ENCODE assay signal across 1 cellular context in genomic region chr1:106937104-106937503, GRCh38.
TF ChIP-seq lines count a peak whose summit lies in the region.

No MANE protein-coding gene starts in this region.

TF ChIP-seq in SK-N-SH, 30 proteins besides CTCF, POLR2A, EP300 and RAD21 (continued from another document):
- TF ChIP-seq, protein P1, sequence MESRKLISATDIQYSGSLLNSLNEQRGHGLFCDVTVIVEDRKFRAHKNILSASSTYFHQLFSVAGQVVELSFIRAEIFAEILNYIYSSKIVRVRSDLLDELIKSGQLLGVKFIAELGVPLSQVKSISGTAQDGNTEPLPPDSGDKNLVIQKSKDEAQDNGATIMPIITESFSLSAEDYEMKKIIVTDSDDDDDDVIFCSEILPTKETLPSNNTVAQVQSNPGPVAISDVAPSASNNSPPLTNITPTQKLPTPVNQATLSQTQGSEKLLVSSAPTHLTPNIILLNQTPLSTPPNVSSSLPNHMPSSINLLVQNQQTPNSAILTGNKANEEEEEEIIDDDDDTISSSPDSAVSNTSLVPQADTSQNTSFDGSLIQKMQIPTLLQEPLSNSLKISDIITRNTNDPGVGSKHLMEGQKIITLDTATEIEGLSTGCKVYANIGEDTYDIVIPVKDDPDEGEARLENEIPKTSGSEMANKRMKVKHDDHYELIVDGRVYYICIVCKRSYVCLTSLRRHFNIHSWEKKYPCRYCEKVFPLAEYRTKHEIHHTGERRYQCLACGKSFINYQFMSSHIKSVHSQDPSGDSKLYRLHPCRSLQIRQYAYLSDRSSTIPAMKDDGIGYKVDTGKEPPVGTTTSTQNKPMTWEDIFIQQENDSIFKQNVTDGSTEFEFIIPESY (IDR thresholded peaks at IDR 0.05; ENCODE audit: borderline replicate concordance, low read depth), result no peak
- TF ChIP-seq RCOR1 (IDR thresholded peaks at IDR 0.05; ENCODE audit: low read length) (no peak), FOSL2 (IDR thresholded peaks at IDR 0.05; ENCODE audit: borderline replicate concordance, low read depth) (peak; percentile 60; the same call in 1 of the 2 replicates), JUND (IDR thresholded peaks at IDR 0.05) (peak; percentile 17; the same call in 1 of the 2 replicates), EZH2phosphoT487 (IDR thresholded peaks at IDR 0.05; ENCODE audit: borderline replicate concordance, low read depth) (no peak), RXRA (IDR thresholded peaks at IDR 0.05; ENCODE audit: borderline replicate concordance, low read depth) (0 out of 2 replicates have a peak, but pooled peaks have one; percentile 9), SMC3 (IDR thresholded peaks at IDR 0.05; ENCODE audit: low read depth, low read length) (no peak)
- TF ChIP-seq, protein P2, sequence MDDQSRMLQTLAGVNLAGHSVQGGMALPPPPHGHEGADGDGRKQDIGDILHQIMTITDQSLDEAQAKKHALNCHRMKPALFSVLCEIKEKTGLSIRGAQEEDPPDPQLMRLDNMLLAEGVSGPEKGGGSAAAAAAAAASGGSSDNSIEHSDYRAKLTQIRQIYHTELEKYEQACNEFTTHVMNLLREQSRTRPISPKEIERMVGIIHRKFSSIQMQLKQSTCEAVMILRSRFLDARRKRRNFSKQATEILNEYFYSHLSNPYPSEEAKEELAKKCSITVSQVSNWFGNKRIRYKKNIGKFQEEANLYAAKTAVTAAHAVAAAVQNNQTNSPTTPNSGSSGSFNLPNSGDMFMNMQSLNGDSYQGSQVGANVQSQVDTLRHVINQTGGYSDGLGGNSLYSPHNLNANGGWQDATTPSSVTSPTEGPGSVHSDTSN (IDR thresholded peaks at IDR 0.05), result 0 out of 2 replicates have a peak, but pooled peaks have one; percentile 14
- TF ChIP-seq, protein P3, sequence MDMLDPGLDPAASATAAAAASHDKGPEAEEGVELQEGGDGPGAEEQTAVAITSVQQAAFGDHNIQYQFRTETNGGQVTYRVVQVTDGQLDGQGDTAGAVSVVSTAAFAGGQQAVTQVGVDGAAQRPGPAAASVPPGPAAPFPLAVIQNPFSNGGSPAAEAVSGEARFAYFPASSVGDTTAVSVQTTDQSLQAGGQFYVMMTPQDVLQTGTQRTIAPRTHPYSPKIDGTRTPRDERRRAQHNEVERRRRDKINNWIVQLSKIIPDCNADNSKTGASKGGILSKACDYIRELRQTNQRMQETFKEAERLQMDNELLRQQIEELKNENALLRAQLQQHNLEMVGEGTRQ (IDR thresholded peaks at IDR 0.05; ENCODE audit: borderline replicate concordance, low read depth, low read length), result no peak
TF ChIP-seq in SK-N-SH: peak in this region for 4.
